In genomic region chr11:66289548-66290331, GRCh38 we compare ENCODE assay signal across 8 cellular contexts. TPM values are rescaled to one million over a fixed set of nuclear protein-coding genes. Genes with fewer than 3 reads are reported as not detected.
DNase-seq lines count a peak whose midpoint lies in the region; ATAC-seq, FAIRE-seq and TF ChIP-seq lines count a peak whose summit lies in the region.

No MANE protein-coding gene starts in this region.

- H3K9me1 ChIP-seq in keratinocyte (ENCODE audit: control insufficient read depth, extremely low read depth, insufficient read depth, low read length) = no peaks in the 10 kb centered on the region

- no peak for TF ChIP-seq POLR2A in body of pancreas (IDR thresholded peaks at IDR 0.05)

- WGBS in body of pancreas, 2 donors = 9 to 17% methylated on average over 9 to 36 of the region's 36 CpGs

- peaks cover 12 to 19% of the 10 kb centered on the region in 2 donors for H3K27me3 Mint-ChIP-seq in T-cell

- H3K9me3 ChIP-seq in body of pancreas (no peaks in the 10 kb centered on the region), keratinocyte (ENCODE audit: control insufficient read depth, low read depth, low read length) (no peaks in the 10 kb centered on the region)

- CTCF ChIA-PET in T-cell (lab: Charles Lee) = interaction anchor here in 1 of 2 donors (0.6 to 2.5 kb wide), 9 partner anchors 17 to 1300 kb away, joined by 3 to 34 read pairs (median 3); partner anchors contain the start of genes MRPL11 and NPAS4

- intact Hi-C loops in body of pancreas (cut with DNase I) = no loop called here

- H3K36me3 ChIP-seq in body of pancreas (replicated peaks in 1 of 2; ENCODE audit: insufficient read depth in 1 of 2, low read depth in 2 of 2) = no peaks in the 10 kb centered on the region
- H3K36me3 ChIP-seq in keratinocyte (ENCODE audit: control insufficient read depth in 2 of 2, extremely low read depth in 1 of 2, insufficient read depth in 2 of 2, low read length in 2 of 2) = peaks cover 8% of the 10 kb centered on the region in 2 experiments

- H3K4me3 Mint-ChIP-seq in T-cell = peak overlapping the region; percentile 84 to 93 (median 89)

- DNase-seq in AG09319 (ENCODE audit: extremely low read depth, low read depth) (peak; percentile 45), T-cell (peak in 26 of 34 experiments; percentile 59 to 81 (median 72)), body of pancreas (peak; percentile 79 to 82 (median 80)), keratinocyte (ENCODE audit: low read depth, low spot score) (no peak), NCI-H2081 (lab: John Stamatoyannopoulos, UW) (no peak)
- peak; percentile 64 to 74 for DNase-seq in stimulated activated CD4-positive, alpha-beta T cell treated with anti-CD3 and anti-CD28 coated beads, Interleukin-1b, Interleukin-23, amount 100 ng/mL, for 4 hours (ENCODE audit: low read depth in 2 of 2)

- H3K27ac ChIP-seq in body of pancreas (peak overlapping the region; percentile 96 to 99 (median 98)), keratinocyte (ENCODE audit: control insufficient read depth, insufficient read depth, low read length) (peak overlapping the region; percentile 75)

- dilution Hi-C loops in keratinocyte (cut with MboI; ENCODE audit: extremely low pct_ligation_motif_present, low sequenced_read_pairs) = no loop called here

- TF ChIP-seq CTCF in AG09319 (IDR thresholded peaks at IDR 0.05; ENCODE audit: low read depth, low read length) (no peak), body of pancreas (IDR thresholded peaks at IDR 0.05) (no peak), keratinocyte (optimal IDR thresholded peaks at IDR 0.05 in 1 of 3, IDR thresholded peaks at IDR 0.05 in 1 of 3, conservative IDR thresholded peaks at IDR 0.05 in 1 of 3; ENCODE audit: extremely low read depth in 1 of 3, insufficient read depth in 2 of 3, low read length in 3 of 3) (no peak)

- H3K4me1 Mint-ChIP-seq in T-cell = peaks cover 33 to 46% (median 37%) of the 10 kb centered on the region in 3 donors

- no peaks in the 10 kb centered on the region for H3K9me3 Mint-ChIP-seq in T-cell

- H3K4me3 ChIP-seq in body of pancreas (peak overlapping the region; percentile 34 to 40), keratinocyte (ENCODE audit: control insufficient read depth in 2 of 3, extremely low read depth in 1 of 3, insufficient read depth in 2 of 3, low read depth in 1 of 3, low read length in 3 of 3) (peak overlapping the region; percentile 49 to 76 (median 68))

- H3K79me2 ChIP-seq in keratinocyte (ENCODE audit: control insufficient read depth, insufficient read depth, low read length) = peaks cover 27% of the 10 kb centered on the region

- POLR2A ChIA-PET in T-cell (lab: Charles Lee) = interaction anchor here (0.6 to 1.4 kb wide), 4 partner anchors 22 to 76 kb away, joined by 3 to 8 read pairs (median 4); partner anchors contain the start of genes CD248 (in 1 of the 2) and RAB1B (in 1 of the 2)

- ATAC-seq in GM19025 (IDR thresholded peaks at IDR 0.05; ENCODE audit: low read depth, unreplicated experiment) = peak; percentile 14
- ATAC-seq in HG03342 (IDR thresholded peaks at IDR 0.05; ENCODE audit: unreplicated experiment) = peak; percentile 32
- ATAC-seq in T-cell (replicated peaks in 1 of 4) = peak; percentile 58 to 65 (median 62)
- ATAC-seq in body of pancreas = peak; percentile 41

- H3K27me3 ChIP-seq in body of pancreas (no peaks in the 10 kb centered on the region), keratinocyte (ENCODE audit: control insufficient read depth, extremely low read depth, insufficient read depth, low read length) (peaks cover 29% of the 10 kb centered on the region)

- peak overlapping the region; percentile 69 for H3K4me2 ChIP-seq in keratinocyte (ENCODE audit: control insufficient read depth, extremely low read depth, insufficient read depth, low read depth, low read length)

- no peak for FAIRE-seq in keratinocyte (lab: Jason Lieb, UNC)

- peak overlapping the region; percentile 96 for H3K9ac ChIP-seq in keratinocyte (ENCODE audit: control insufficient read depth, extremely low read depth, insufficient read depth, low read length)

- peaks cover 45% of the 10 kb centered on the region for H3K4me1 ChIP-seq in body of pancreas
- H3K4me1 ChIP-seq in keratinocyte (ENCODE audit: control insufficient read depth, extremely low read depth, insufficient read depth, low read length) = peaks cover 16% of the 10 kb centered on the region

- peak overlapping the region; percentile 79 to 95 for H3K27ac Mint-ChIP-seq in T-cell

- H4K20me1 ChIP-seq in keratinocyte (ENCODE audit: control insufficient read depth, extremely low read depth, insufficient read depth, low read length) = no peaks in the 10 kb centered on the region

- no peaks in the 10 kb centered on the region for H3K36me3 Mint-ChIP-seq in T-cell

- peak overlapping the region; percentile 52 for H2AFZ ChIP-seq in keratinocyte (ENCODE audit: control insufficient read depth, low read length)

RNA-seq across cellular contexts. Expression of gene YIF1A, which starts 0.8 kb away (rescaled TPM):
- 10 to 100 TPM; 24.5 to 63.3 (median 56.9) TPM for total RNA-seq in T-cell
- total RNA-seq in body of pancreas = 10 to 100 TPM; 63.6 to 91.6 TPM
- 80.3 to 157 TPM (median 87.5 TPM) in 3 replicates for polyA plus RNA-seq in keratinocyte
- polyA plus RNA-seq in keratinocyte (2011; ENCODE audit: low read depth) = 14.7 TPM
- polyA plus RNA-seq in keratinocyte (2011; cell fraction: cytosol; rRNA removed) = 96.1 and 149 TPM in 2 replicates
- polyA plus RNA-seq in keratinocyte (2011; cell fraction: nucleus; rRNA removed) = 96.2 and 108 TPM in 2 replicates
- 106 and 137 TPM in 2 replicates for polyA plus RNA-seq in keratinocyte (2012; ENCODE audit: low replicate concordance)
- polyA minus RNA-seq in keratinocyte = 111 to 173 TPM (median 122 TPM) in 3 replicates
- polyA minus RNA-seq in keratinocyte (2011; cell fraction: cytosol; rRNA and poly(A)+ RNA removed) = 246 TPM
- polyA minus RNA-seq in keratinocyte (2011; cell fraction: nucleus; rRNA and poly(A)+ RNA removed) = 43.4 and 45.8 TPM in 2 replicates

RNA-seq across cellular contexts. Expression of gene TMEM151A, which starts 2.0 kb away (rescaled TPM):
- total RNA-seq in T-cell (under 1 TPM in 4 of 5 donors, not detected in 1; 0.19 to 0.33 (median 0.23) TPM), body of pancreas (1 to 10 TPM; 1.6 to 2.1 TPM)
- 0.05 to 0.18 TPM in 2 of 3 replicates, not detected in the other for polyA plus RNA-seq in keratinocyte
- not detected for polyA plus RNA-seq in keratinocyte (2011; ENCODE audit: low read depth)
- polyA plus RNA-seq in keratinocyte (2011; cell fraction: cytosol; rRNA removed) = 0.05 and 0.16 TPM in 2 replicates
- polyA plus RNA-seq in keratinocyte (2011; cell fraction: nucleus; rRNA removed) = 0.22 and 0.40 TPM in 2 replicates
- polyA plus RNA-seq in keratinocyte (2012; ENCODE audit: low replicate concordance) = 0.08 TPM in 1 of 2 replicates, not detected in the other
- 0.23 TPM in 1 of 3 replicates, not detected in the others for polyA minus RNA-seq in keratinocyte
- not detected for polyA minus RNA-seq in keratinocyte (2011; cell fraction: cytosol; rRNA and poly(A)+ RNA removed)
- 0.31 and 0.32 TPM in 2 replicates for polyA minus RNA-seq in keratinocyte (2011; cell fraction: nucleus; rRNA and poly(A)+ RNA removed)

RNA-seq across cellular contexts. Expression of gene CNIH2, which starts 11.8 kb away (rescaled TPM):
- 1 to 10 TPM; 1.9 to 9.9 (median 2.7) TPM for total RNA-seq in T-cell
- total RNA-seq in body of pancreas = 1 to 10 TPM; 3.6 to 4.6 TPM
- polyA plus RNA-seq in keratinocyte = 0.17 to 0.25 TPM (median 0.18 TPM) in 3 replicates
- not detected for polyA plus RNA-seq in keratinocyte (2011; ENCODE audit: low read depth)
- polyA plus RNA-seq in keratinocyte (2011; cell fraction: cytosol; rRNA removed) = 0.12 TPM in 2 replicates
- 1.0 and 1.4 TPM in 2 replicates for polyA plus RNA-seq in keratinocyte (2011; cell fraction: nucleus; rRNA removed)
- 1.2 TPM in 1 of 2 replicates, not detected in the other for polyA plus RNA-seq in keratinocyte (2012; ENCODE audit: low replicate concordance)
- 0.64 TPM in 1 of 3 replicates, not detected in the others for polyA minus RNA-seq in keratinocyte
- not detected for polyA minus RNA-seq in keratinocyte (2011; cell fraction: cytosol; rRNA and poly(A)+ RNA removed)
- polyA minus RNA-seq in keratinocyte (2011; cell fraction: nucleus; rRNA and poly(A)+ RNA removed) = not detected in 2 replicates

RNA-seq across cellular contexts. Expression of gene RAB1B, which starts 21.3 kb away (rescaled TPM):
- 10 to 100 TPM; 60.7 to 98.8 (median 95.2) TPM for total RNA-seq in T-cell
- total RNA-seq in body of pancreas = 10 to 100 TPM; 67.7 to 74.5 TPM
- polyA plus RNA-seq in keratinocyte = 133 to 213 TPM (median 187 TPM) in 3 replicates
- 32.5 TPM for polyA plus RNA-seq in keratinocyte (2011; ENCODE audit: low read depth)
- 168 and 252 TPM in 2 replicates for polyA plus RNA-seq in keratinocyte (2011; cell fraction: cytosol; rRNA removed)
- polyA plus RNA-seq in keratinocyte (2011; cell fraction: nucleus; rRNA removed) = 97.2 and 127 TPM in 2 replicates
- 124 and 188 TPM in 2 replicates for polyA plus RNA-seq in keratinocyte (2012; ENCODE audit: low replicate concordance)
- polyA minus RNA-seq in keratinocyte = 180 to 340 TPM (median 274 TPM) in 3 replicates
- 317 TPM for polyA minus RNA-seq in keratinocyte (2011; cell fraction: cytosol; rRNA and poly(A)+ RNA removed)
- 40.3 and 43.4 TPM in 2 replicates for polyA minus RNA-seq in keratinocyte (2011; cell fraction: nucleus; rRNA and poly(A)+ RNA removed)

RNA-seq across cellular contexts. Expression of gene CD248, which starts 27.1 kb away (rescaled TPM):
- total RNA-seq in T-cell (10 to 100 TPM in 2 of 5 donors, 1 to 10 TPM in 3; 2.5 to 14.7 (median 8.7) TPM), body of pancreas (10 to 100 TPM; 10.6 to 86.0 TPM)
- polyA plus RNA-seq in keratinocyte = 0.02 to 0.40 TPM (median 0.12 TPM) in 3 replicates
- polyA plus RNA-seq in keratinocyte (2011; ENCODE audit: low read depth) = 0.37 TPM
- 0.05 and 0.06 TPM in 2 replicates for polyA plus RNA-seq in keratinocyte (2011; cell fraction: cytosol; rRNA removed)
- 0.31 and 0.40 TPM in 2 replicates for polyA plus RNA-seq in keratinocyte (2011; cell fraction: nucleus; rRNA removed)
- 0.06 and 1.2 TPM in 2 replicates for polyA plus RNA-seq in keratinocyte (2012; ENCODE audit: low replicate concordance)
- polyA minus RNA-seq in keratinocyte = 0.23 to 0.52 TPM in 2 of 3 replicates, not detected in the other
- not detected for polyA minus RNA-seq in keratinocyte (2011; cell fraction: cytosol; rRNA and poly(A)+ RNA removed)
- 0.21 TPM in 1 of 2 replicates, not detected in the other for polyA minus RNA-seq in keratinocyte (2011; cell fraction: nucleus; rRNA and poly(A)+ RNA removed)

Comparison
In these comparisons a context has a peak if more than half of its experiments do, and no peak if none do; other contexts are left out.
1. DNase-seq: peak in AG09319 (single experiment), T-cell (26 of 34), body of pancreas (4 of 4) and stimulated activated CD4-positive, alpha-beta T cell treated with anti-CD3 and anti-CD28 coated beads, Interleukin-1b, Interleukin-23, amount 100 ng/mL, for 4 hours (2 of 2); none in keratinocyte (single experiment) and NCI-H2081 (0 of 2).
2. Peak in every context shown above with its lines, with median percentiles within 50 percentile points of each other: ATAC-seq.